9 cellular contexts compared by ENCODE assay signal in genomic region chr16:79547085-79547484, GRCh38. TPM values are rescaled to one million over a fixed set of nuclear protein-coding genes. Genes with fewer than 3 reads are reported as not detected.
"Had no signal": no experiment of that assay in that cellular context is flagged by ENCODE, and none has a peak within 500 bp of the region (broad histone marks: within the 10 kb centered on the region; RNA-seq: fewer than 3 reads in every experiment).

No MANE protein-coding gene starts in this region.

- H3K27ac Mint-ChIP-seq: GM23338, H9, HFFc6, IgD-negative memory B cell had no signal

- H2AFZ ChIP-seq: GM23338 had no signal

- H3K9me3 Mint-ChIP-seq: GM23338, IgD-negative memory B cell had no signal

- FAIRE-seq: H1, H54 had no signal

- H3K4me3 Mint-ChIP-seq: GM23338, H9, HFFc6, IgD-negative memory B cell had no signal

- DNase-seq: H9, HCEC 1CT, HFFc6 had no signal

- H3K27ac ChIP-seq: HL-60 had no signal

- H3K4me2 ChIP-seq: GM23338 had no signal

- H3K36me3 Mint-ChIP-seq: IgD-negative memory B cell had no signal

- H3K4me1 Mint-ChIP-seq: IgD-negative memory B cell had no signal

- H3K4me3 ChIP-seq: GM23338 had no signal

- ATAC-seq: GM23338 had no signal

RNA-seq across cellular contexts. Expression of gene MAF, which starts 53.5 kb away (rescaled TPM):
- total RNA-seq: HFFc6, HT1080 had no signal
- polyA plus RNA-seq: IgD-negative memory B cell had no signal
